Comparison of ENCODE assay signal across 16 cellular contexts in genomic region chrX:29531336-29531735, GRCh38.
DNase-seq lines count a peak whose midpoint lies in the region; ATAC-seq, FAIRE-seq and TF ChIP-seq lines count a peak whose summit lies in the region.
"Had no signal": no experiment of that assay in that cellular context is flagged by ENCODE, and none has a peak within 500 bp of the region (broad histone marks: within the 10 kb centered on the region; RNA-seq: fewer than 3 reads in every experiment).

No MANE protein-coding gene starts in this region.

- peak; percentile 10 for FAIRE-seq in colon (lab: Jason Lieb, UNC)
- FAIRE-seq in frontal cortex (lab: Jason Lieb, UNC): no peak

- 90% methylated on average over 4 of the region's 4 CpGs for WGBS in prostate gland

- H3K27ac ChIP-seq in prostate gland: no peak overlapping the region
- H3K27ac ChIP-seq in breast epithelium: no peak overlapping the region
- H3K27ac ChIP-seq: foreskin keratinocyte, ovary had no signal

- ATAC-seq in GM21737 (IDR thresholded peaks at IDR 0.05; ENCODE audit: unreplicated experiment) (peak; percentile 62), HG03095 (IDR thresholded peaks at IDR 0.05; ENCODE audit: unreplicated experiment) (peak; percentile 80)

- H3K4me3 ChIP-seq in prostate gland: no peak overlapping the region
- H3K4me3 ChIP-seq in breast epithelium: no peak overlapping the region
- H3K4me3 ChIP-seq: ovary had no signal

- intact Hi-C loops in prostate gland (cut with DNase I): no loop called here
- intact Hi-C loops in breast epithelium (cut with DNase I; ENCODE audit: low total_unique reads): no loop called here

- H3K36me3 ChIP-seq in prostate gland: no peaks in the 10 kb centered on the region
- no peaks in the 10 kb centered on the region for H3K36me3 ChIP-seq in breast epithelium
- H3K36me3 ChIP-seq: ovary had no signal

- peak; percentile 39 for DNase-seq in NOMO-1 treated with DMSO at 0.1 percent for 48 hours (lab: John Stamatoyannopoulos, UW; ENCODE audit: unreplicated experiment)
- no peak for DNase-seq in NOMO-1 treated with dmso at 0.1 percent for 144 hours (lab: John Stamatoyannopoulos, UW; ENCODE audit: unreplicated experiment)
- no peak for DNase-seq in prostate gland (ENCODE audit: low spot score)
- no peak for DNase-seq in frontal cortex (ENCODE audit: low spot score in 2 of 2)
- no peak for DNase-seq in breast epithelium (ENCODE audit: low spot score in 2 of 2)
- DNase-seq: 8988T; activated CD4-positive, CD25-positive, alpha-beta regulatory T cell; aorta; immature natural killer cell; KBM-7; NCI-H2081; ovary had no signal

- H3K9me3 ChIP-seq in prostate gland (no peaks in the 10 kb centered on the region), breast epithelium (no peaks in the 10 kb centered on the region)
- H3K9me3 ChIP-seq: ovary had no signal

- no peaks in the 10 kb centered on the region for H3K27me3 ChIP-seq in prostate gland (replicated peaks; ENCODE audit: insufficient read depth)
- H3K27me3 ChIP-seq in breast epithelium: peaks cover 0 to 10% of the 10 kb centered on the region in 2 donors
- H3K27me3 ChIP-seq: foreskin keratinocyte, ovary had no signal

- TF ChIP-seq POLR2A in prostate gland (IDR thresholded peaks at IDR 0.05) (no peak), breast epithelium (IDR thresholded peaks at IDR 0.05) (no peak)

- TF ChIP-seq CTCF in prostate gland (IDR thresholded peaks at IDR 0.05): no peak
- no peak for TF ChIP-seq CTCF in breast epithelium (IDR thresholded peaks at IDR 0.05)

- H3K4me1 ChIP-seq in prostate gland (replicated peaks) (no peaks in the 10 kb centered on the region), breast epithelium (no peaks in the 10 kb centered on the region)
- H3K4me1 ChIP-seq: foreskin keratinocyte had no signal
